Comparison of ENCODE assay signal across 20 cellular contexts in the genomic region with DNA sequence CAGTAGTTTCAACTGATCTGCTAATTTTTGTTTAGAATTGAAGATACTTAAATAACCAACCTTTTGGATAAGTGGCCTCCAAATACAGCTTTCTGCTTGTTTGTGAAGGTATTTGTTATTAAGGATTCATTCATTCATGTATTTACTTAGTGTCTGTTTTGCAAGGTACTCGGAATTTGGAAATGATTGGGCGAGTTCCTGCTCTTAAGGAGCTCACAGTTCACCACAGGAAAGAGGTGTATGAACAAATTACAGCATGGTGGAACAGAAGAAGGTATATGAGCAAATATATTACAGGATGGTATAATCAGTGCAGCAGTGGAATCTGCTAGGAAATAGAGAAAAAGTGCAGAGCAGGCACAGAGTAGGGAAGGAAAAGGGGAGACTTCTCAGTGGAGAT.
"Had no signal": no experiment of that assay in that cellular context is flagged by ENCODE, and none has a peak within 500 bp of the region (broad histone marks: within the 10 kb centered on the region; RNA-seq: fewer than 3 reads in every experiment).

No MANE protein-coding gene starts in this region.

- H3K27me3 Mint-ChIP-seq: activated naive CD8-positive, alpha-beta T cell treated with anti-CD3 and anti-CD28 coated beads, Interleukin-2, amount 10 ng/mL, durations not matched to agents 7 days and 5 days; dendritic cell treated with granulocyte-macrophage colony-stimulating factor and Interleukin-4, amounts not matched to agents 40 ng/mL and 50 ng/mL, for 4 days; effector memory CD8-positive, alpha-beta T cell had no signal

- H3K27me3 ChIP-seq: heart right ventricle, left lung, uterus had no signal

- H3K9me3 ChIP-seq: heart right ventricle, left lung, uterus had no signal

- ATAC-seq: activated CD4-positive, CD25-positive, alpha-beta regulatory T cell treated with anti-CD3 and anti-CD28 coated beads, Interleukin-2, amount 50 U/mL, for 24 hours; effector memory CD8-positive, alpha-beta T cell; heart right ventricle; left lung; stimulated activated effector memory CD8-positive, alpha-beta T cell treated with anti-CD3 and anti-CD28 coated beads, Interleukin-12 subunit alpha, Interleukin-12 subunit beta, amount 100 ng/mL, for 72 hours had no signal

- H3K36me3 Mint-ChIP-seq: activated naive CD8-positive, alpha-beta T cell treated with anti-CD3 and anti-CD28 coated beads, Interleukin-2, amount 10 ng/mL, durations not matched to agents 7 days and 5 days; brain had no signal

- H3K27ac ChIP-seq: epithelial cell of prostate, left lung, uterus had no signal

- H3K4me3 Mint-ChIP-seq: activated naive CD8-positive, alpha-beta T cell treated with anti-CD3 and anti-CD28 coated beads, Interleukin-2, amount 10 ng/mL, durations not matched to agents 7 days and 5 days; dendritic cell treated with granulocyte-macrophage colony-stimulating factor and Interleukin-4, amounts not matched to agents 40 ng/mL and 50 ng/mL, for 4 days; effector memory CD8-positive, alpha-beta T cell; nephron; stimulated activated effector memory CD8-positive, alpha-beta T cell treated with anti-CD3 and anti-CD28 coated beads, Interleukin-12 subunit alpha, Interleukin-12 subunit beta, amount 100 ng/mL, for 72 hours had no signal

- H3K27ac Mint-ChIP-seq: activated naive CD8-positive, alpha-beta T cell treated with anti-CD3 and anti-CD28 coated beads, Interleukin-2, amount 10 ng/mL, durations not matched to agents 7 days and 5 days; dendritic cell treated with granulocyte-macrophage colony-stimulating factor and Interleukin-4, amounts not matched to agents 40 ng/mL and 50 ng/mL, for 4 days; effector memory CD8-positive, alpha-beta T cell; nephron; stimulated activated effector memory CD8-positive, alpha-beta T cell treated with anti-CD3 and anti-CD28 coated beads, Interleukin-12 subunit alpha, Interleukin-12 subunit beta, amount 100 ng/mL, for 72 hours had no signal

- DNase-seq: activated CD4-positive, alpha-beta T cell treated with anti-CD3 and anti-CD28 coated beads, Interleukin-2, amount 50 U/mL, for 1 hour; activated CD8-positive, alpha-beta memory T cell treated with anti-CD3 and anti-CD28 coated beads for 24 hours; activated naive CD4-positive, alpha-beta T cell; activated naive CD8-positive, alpha-beta T cell treated with anti-CD3 and anti-CD28 coated beads, Interleukin-2, amount 10 ng/mL, durations not matched to agents 7 days and 5 days; cerebellar nuclear complex; effector memory CD8-positive, alpha-beta T cell; heart right ventricle; kidney; left lung; mesenchymal stem cell; stimulated activated CD4-positive, alpha-beta T cell treated with anti-CD3 and anti-CD28 coated beads, Interleukin-12 subunit alpha, Interleukin-12 subunit beta, amount 100 ng/mL, for 4 hours; stimulated activated CD4-positive, alpha-beta T cell treated with anti-CD3 and anti-CD28 coated beads, Interleukin-2, amount 100 ng/mL, for 24 hours; T-helper 2 cell; uterus had no signal

- H3K9me3 Mint-ChIP-seq: activated naive CD8-positive, alpha-beta T cell treated with anti-CD3 and anti-CD28 coated beads, Interleukin-2, amount 10 ng/mL, durations not matched to agents 7 days and 5 days; dendritic cell treated with granulocyte-macrophage colony-stimulating factor and Interleukin-4, amounts not matched to agents 40 ng/mL and 50 ng/mL, for 4 days; effector memory CD8-positive, alpha-beta T cell; nephron; stimulated activated effector memory CD8-positive, alpha-beta T cell treated with anti-CD3 and anti-CD28 coated beads, Interleukin-12 subunit alpha, Interleukin-12 subunit beta, amount 100 ng/mL, for 72 hours had no signal

- H3K4me3 ChIP-seq: heart right ventricle, left lung, uterus had no signal

- H3K36me3 ChIP-seq: heart right ventricle, left lung, uterus had no signal
